In genomic region chr5:173327948-173328895, GRCh38 we compare ENCODE assay signal across 7 cellular contexts. TPM values are rescaled to one million over a fixed set of nuclear protein-coding genes. Genes with fewer than 3 reads are reported as not detected.
DNase-seq lines count a peak whose midpoint lies in the region; ATAC-seq and TF ChIP-seq lines count a peak whose summit lies in the region.

Gene STC2 (minus strand): TSS chr5:173328414. CDS start chr5:173328193, 221 bp downstream.

- peak within 1 kb of the TSS; percentile 26 to 69 (median 52) for H3K27ac ChIP-seq in upper lobe of left lung

- peak; percentile 92 for DNase-seq in GM13977 (ENCODE audit: low spot score)
- DNase-seq in NCI-H1105 (lab: John Stamatoyannopoulos, UW): peak; percentile 78
- DNase-seq in fibroblast of gingiva (ENCODE audit: low read depth): peak; percentile 92
- DNase-seq in naive B cell: no peak
- peak; percentile 50 to 88 for DNase-seq in upper lobe of left lung

- H3K27me3 ChIP-seq in upper lobe of left lung: peaks cover under 1 to 28% (median 11%) of the 10 kb centered on the region in 4 donors

- no peaks in the 10 kb centered on the region for H3K36me3 ChIP-seq in upper lobe of left lung

- peaks cover 16 to 30% (median 18%) of the 10 kb centered on the region in 3 donors for H3K4me1 Mint-ChIP-seq in naive B cell

- H3K36me3 Mint-ChIP-seq in naive B cell: peaks cover 0 to 16% of the 10 kb centered on the region in 2 donors

- H3K27ac Mint-ChIP-seq in naive B cell: peak within 1 kb of the TSS in 1 of 6 donors; percentile 61

- TF ChIP-seq EP300 in upper lobe of left lung (IDR thresholded peaks at IDR 0.05): no peak

- TF ChIP-seq POLR2A in upper lobe of left lung (IDR thresholded peaks at IDR 0.05): no peak

- TF ChIP-seq CTCF in GM13977 (IDR thresholded peaks at IDR 0.05; ENCODE audit: extremely low read depth, insufficient read depth, missing control alignments) (no peak), WI38 (IDR thresholded peaks at IDR 0.05; ENCODE audit: low read depth, low read length) (no peak), upper lobe of left lung (IDR thresholded peaks at IDR 0.05) (no peak)

- peaks cover 45 to 64% (median 51%) of the 10 kb centered on the region in 4 donors for H3K4me1 ChIP-seq in upper lobe of left lung

- no peaks in the 10 kb centered on the region for H3K9me3 ChIP-seq in upper lobe of left lung

- H3K4me3 ChIP-seq in WI38 (ENCODE audit: low read depth, low read length) (peak within 1 kb of the TSS; percentile 95), upper lobe of left lung (peak within 1 kb of the TSS; percentile 21 to 51 (median 38))

- in situ Hi-C loops in GM13977 (cut with MboI; ENCODE audit: low pct_unique_long_range_greater_than_20kb, low sequenced_read_pairs, unreplicated experiment): no loop called here

- H3K4me3 Mint-ChIP-seq in naive B cell: peak within 1 kb of the TSS in 7 of 8 donors; percentile 52 to 82 (median 58)

- WGBS in upper lobe of left lung, 2 donors: 1 to 3% methylated on average over 32 to 55 of the region's 74 CpGs

- ATAC-seq in HG02571 (IDR thresholded peaks at IDR 0.05; ENCODE audit: unreplicated experiment) (peak; percentile 46), naive B cell (ENCODE audit: low read depth in 2 of 2) (no peak), upper lobe of left lung (ENCODE audit: low FRiP score in 2 of 2) (peak in 1 of 2 donors; percentile 28)

- peaks cover 0 to 12% (median 5%) of the 10 kb centered on the region in 7 donors for H3K9me3 Mint-ChIP-seq in naive B cell

- peaks cover 52 to 87% (median 74%) of the 10 kb centered on the region in 3 donors for H3K27me3 Mint-ChIP-seq in naive B cell

RNA-seq across cellular contexts. Expression of gene STC2, which starts in this region (rescaled TPM):
- not detected for polyA plus RNA-seq in naive B cell (ENCODE audit: low read depth in 6 of 6)
- 10 to 100 TPM in 2 of 6 donors, 1 to 10 TPM in 4; 1.0 to 11.4 (median 6.2) TPM for total RNA-seq in upper lobe of left lung
